Comparison of ENCODE assay signal across 26 cellular contexts in genomic region chr17:43855061-43855460, GRCh38. TPM values are rescaled to one million over a fixed set of nuclear protein-coding genes. Genes with fewer than 3 reads are reported as not detected.
DNase-seq lines count a peak whose midpoint lies in the region; ATAC-seq, FAIRE-seq and TF ChIP-seq lines count a peak whose summit lies in the region.
"Had no signal": no experiment of that assay in that cellular context is flagged by ENCODE, and none has a peak within 500 bp of the region (broad histone marks: within the 10 kb centered on the region; RNA-seq: fewer than 3 reads in every experiment).

No MANE protein-coding gene starts in this region.

- TF ChIP-seq CTCF in kidney (IDR thresholded peaks at IDR 0.05; ENCODE audit: borderline replicate concordance, extremely low read depth, insufficient read depth), result no peak

- no peak for FAIRE-seq in kidney (lab: Jason Lieb, UNC)
- FAIRE-seq: G401.6, GM12892, GM18507, HepG2 had no signal

- H3K36me3 ChIP-seq in H7 (replicated peaks; ENCODE audit: control insufficient read depth, insufficient read depth, low read length), result no peaks in the 10 kb centered on the region
- H3K36me3 ChIP-seq in kidney (ENCODE audit: control insufficient read depth in 1 of 2, insufficient read depth in 2 of 2, low read length in 2 of 2), result no peaks in the 10 kb centered on the region
- H3K36me3 ChIP-seq: BLaER1 had no signal

- H3K9ac ChIP-seq in kidney (ENCODE audit: low read length in 2 of 2), result no peak overlapping the region
- H3K9ac ChIP-seq: BLaER1, GM23248 had no signal

- H3K27ac ChIP-seq in kidney (ENCODE audit: low read depth in 2 of 2, low read length in 2 of 2), result no peak overlapping the region
- H3K27ac ChIP-seq: BLaER1, GM23248 had no signal

- H3K27me3 ChIP-seq in H7 (ENCODE audit: control insufficient read depth, insufficient read depth, low read length), result no peaks in the 10 kb centered on the region; the same call in 1 of the 2 replicates
- H3K27me3 ChIP-seq: BLaER1 had no signal

- no peak for ATAC-seq in Right ventricle myocardium inferior
- ATAC-seq in Right ventricle myocardium superior (ENCODE audit: poor library complexity), result no peak
- ATAC-seq in left colon, result no peak
- ATAC-seq: HepG2 had no signal

- H3K4me3 ChIP-seq in H7 (ENCODE audit: insufficient read depth, low read depth, low read length) (no peak overlapping the region), kidney (ENCODE audit: low read length in 2 of 2) (no peak overlapping the region)
- H3K4me3 ChIP-seq: BLaER1, GM23248 had no signal

- DNase-seq in Right ventricle myocardium inferior (ENCODE audit: missing footprints) (peak; percentile 32), Right ventricle myocardium superior (no peak), H7 (peak; percentile 28), kidney (peak; percentile 52), posterior vena cava (ENCODE audit: low spot score) (peak; percentile 47), LoVo (ENCODE audit: low spot score) (no peak), left colon (no peak)
- DNase-seq in activated naive CD4-positive, alpha-beta T cell treated with Interleukin-2 at 50 U/mL for 16 hours, result no peak
- DNase-seq: 8988T; CD4-positive, alpha-beta memory T cell; DMS 273 treated with DMSO at 0.1 percent for 48 hours; DMS53; DND-41; EL; GM23248; HCEC 1CT had no signal

- intact Hi-C loops in Right ventricle myocardium inferior (cut with DNase I), result no loop called here
- intact Hi-C loops in Right ventricle myocardium superior (cut with DNase I), result no loop called here
- intact Hi-C loops in kidney (cut with DNase I), result no loop called here
- intact Hi-C loops in posterior vena cava (cut with DNase I), result loop anchor here in 1 of 2 donors (10.0 kb wide), 1 partner anchor 150 kb away; no protein-coding TSS in a partner anchor
- intact Hi-C loops in left colon (cut with DNase I, micrococcal nuclease), result no loop called here

- H3K9me3 ChIP-seq in kidney (ENCODE audit: control insufficient read depth in 1 of 2, low read length in 2 of 2), result no peaks in the 10 kb centered on the region
- H3K9me3 ChIP-seq: BLaER1 had no signal

- peaks cover 0 to 2% of the 10 kb centered on the region in 2 donors for H3K4me1 ChIP-seq in kidney (ENCODE audit: control insufficient read depth in 1 of 2, insufficient read depth in 1 of 2, low read depth in 1 of 2, low read length in 2 of 2)

RNA-seq across cellular contexts. Expression of gene CD300LG, which starts 8.1 kb away (rescaled TPM):
- total RNA-seq in Right ventricle myocardium inferior (16.6 TPM), Right ventricle myocardium superior (17.5 TPM), kidney (1.2 TPM), posterior vena cava (1 to 10 TPM; 3.5 to 5.1 TPM), left colon (under 1 TPM; 0.27 to 0.87 TPM)
- total RNA-seq in H7 (2014; rRNA removed; shearing (Covaris generic)), result not detected in 2 replicates
- polyA plus RNA-seq in kidney (ENCODE audit: insufficient read depth, low read depth, low replicate concordance), result 3.1 TPM
- total RNA-seq: A673; CD4-positive, alpha-beta memory T cell; GM23248; H4; HepG2 had no signal
- polyA plus RNA-seq: AG04450; CD14-positive monocyte; CD4-positive, alpha-beta memory T cell; GM23248; HepG2; IgD-negative memory B cell had no signal

RNA-seq across cellular contexts. Expression of gene MPP3, which starts 22.1 kb away (rescaled TPM):
- total RNA-seq in Right ventricle myocardium inferior (43.0 TPM), Right ventricle myocardium superior (48.5 TPM), kidney (5.8 TPM), posterior vena cava (10 to 100 TPM in 1 of 2 donors, 1 to 10 TPM in 1; 8.5 to 10.2 TPM), left colon (1 to 10 TPM; 3.7 to 4.0 TPM)
- total RNA-seq in H7 (2014; rRNA removed; shearing (Covaris generic)), result 7.7 and 8.3 TPM in 2 replicates
- 3.2 TPM for polyA plus RNA-seq in kidney (ENCODE audit: insufficient read depth, low read depth, low replicate concordance)
- polyA plus RNA-seq: CD14-positive monocyte, IgD-negative memory B cell had no signal

RNA-seq across cellular contexts. Expression of gene MPP2, which starts 52.3 kb away (rescaled TPM):
- total RNA-seq in Right ventricle myocardium inferior (16.2 TPM), Right ventricle myocardium superior (17.1 TPM), kidney (1.2 TPM), posterior vena cava (10 to 100 TPM; 11.4 to 15.5 TPM), left colon (1 to 10 TPM in 1 of 2 donors, under 1 TPM in 1; 0.49 to 2.6 TPM)
- total RNA-seq in H7 (2014; rRNA removed; shearing (Covaris generic)), result 9.0 and 12.2 TPM in 2 replicates
- 2.7 TPM for polyA plus RNA-seq in kidney (ENCODE audit: insufficient read depth, low read depth, low replicate concordance)
- polyA plus RNA-seq: CD14-positive monocyte had no signal

Comparison
In these comparisons a context has a peak if more than half of its experiments do, and no peak if none do; other contexts are left out.
1. DNase-seq: peak in Right ventricle myocardium inferior (single experiment), H7 (single experiment), kidney (single experiment) and posterior vena cava (single experiment); none in Right ventricle myocardium superior (single experiment), LoVo (single experiment), activated naive CD4-positive, alpha-beta T cell treated with Interleukin-2 at 50 U/mL for 16 hours (single experiment) and left colon (0 of 2).